In the genomic region with DNA sequence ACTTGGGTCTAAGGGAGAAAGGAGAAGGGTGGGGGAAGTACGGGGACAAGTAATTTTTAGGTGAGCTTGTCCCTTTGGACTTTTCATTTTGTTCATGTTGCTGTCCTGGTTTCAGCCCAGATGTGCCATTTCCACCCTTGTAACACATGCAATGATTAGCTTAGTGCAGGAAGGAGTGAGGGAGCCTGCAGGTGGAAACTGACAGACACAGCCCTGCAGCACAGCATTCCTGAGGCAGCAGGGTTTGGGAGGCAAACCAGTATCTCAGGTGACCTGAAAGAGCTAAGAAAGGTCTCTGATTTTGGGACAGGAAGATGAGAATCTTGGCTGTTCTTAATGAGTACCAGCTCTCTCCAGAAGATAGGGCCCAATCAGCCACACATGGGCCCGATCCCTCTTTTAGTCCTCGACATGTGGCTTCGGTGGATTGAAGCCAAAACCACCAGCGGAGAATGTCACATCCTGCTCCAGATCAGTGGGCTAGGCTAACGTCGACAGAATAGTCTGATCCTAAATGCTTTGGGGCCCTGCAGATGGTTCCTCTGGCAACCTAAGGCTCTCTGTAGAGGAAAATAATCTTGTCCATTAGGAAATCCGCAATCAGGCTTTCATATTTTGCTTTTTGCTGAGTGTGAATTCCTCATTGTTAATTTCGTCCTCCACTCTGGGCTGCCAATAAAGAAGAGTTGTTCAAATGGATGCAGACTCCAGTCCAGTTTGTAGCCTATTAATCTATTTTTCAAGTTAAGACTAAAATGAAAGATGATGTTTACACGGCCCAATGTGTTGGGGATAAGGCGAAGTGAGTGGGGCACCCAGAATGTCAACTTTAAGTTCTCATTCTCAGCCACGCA, we compare ENCODE assay signal across 1 cellular context.
TF ChIP-seq lines count a peak whose summit lies in the region.

No MANE protein-coding gene starts in this region.

TF ChIP-seq in SK-N-SH, 30 proteins besides CTCF, POLR2A, EP300 and RAD21:
- TF ChIP-seq TEAD4 (IDR thresholded peaks at IDR 0.05; ENCODE audit: borderline replicate concordance, insufficient read depth) (no peak), FOXJ3 (CRISPR knock-in tag; IDR thresholded peaks at IDR 0.05) (no peak), YY1 (IDR thresholded peaks at IDR 0.05; ENCODE audit: low read depth) (no peak), SIN3A (IDR thresholded peaks at IDR 0.05; ENCODE audit: borderline replicate concordance, low read depth, low read length) (no peak), GABPA (IDR thresholded peaks at IDR 0.05; ENCODE audit: low read depth) (no peak), FOXM1 (IDR thresholded peaks at IDR 0.05; ENCODE audit: low read depth) (no peak), NRF1 (IDR thresholded peaks at IDR 0.05; ENCODE audit: low read depth, low read length) (no peak)
- TF ChIP-seq, protein P1, sequence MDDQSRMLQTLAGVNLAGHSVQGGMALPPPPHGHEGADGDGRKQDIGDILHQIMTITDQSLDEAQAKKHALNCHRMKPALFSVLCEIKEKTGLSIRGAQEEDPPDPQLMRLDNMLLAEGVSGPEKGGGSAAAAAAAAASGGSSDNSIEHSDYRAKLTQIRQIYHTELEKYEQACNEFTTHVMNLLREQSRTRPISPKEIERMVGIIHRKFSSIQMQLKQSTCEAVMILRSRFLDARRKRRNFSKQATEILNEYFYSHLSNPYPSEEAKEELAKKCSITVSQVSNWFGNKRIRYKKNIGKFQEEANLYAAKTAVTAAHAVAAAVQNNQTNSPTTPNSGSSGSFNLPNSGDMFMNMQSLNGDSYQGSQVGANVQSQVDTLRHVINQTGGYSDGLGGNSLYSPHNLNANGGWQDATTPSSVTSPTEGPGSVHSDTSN (IDR thresholded peaks at IDR 0.05) = no peak
- TF ChIP-seq, protein P2, sequence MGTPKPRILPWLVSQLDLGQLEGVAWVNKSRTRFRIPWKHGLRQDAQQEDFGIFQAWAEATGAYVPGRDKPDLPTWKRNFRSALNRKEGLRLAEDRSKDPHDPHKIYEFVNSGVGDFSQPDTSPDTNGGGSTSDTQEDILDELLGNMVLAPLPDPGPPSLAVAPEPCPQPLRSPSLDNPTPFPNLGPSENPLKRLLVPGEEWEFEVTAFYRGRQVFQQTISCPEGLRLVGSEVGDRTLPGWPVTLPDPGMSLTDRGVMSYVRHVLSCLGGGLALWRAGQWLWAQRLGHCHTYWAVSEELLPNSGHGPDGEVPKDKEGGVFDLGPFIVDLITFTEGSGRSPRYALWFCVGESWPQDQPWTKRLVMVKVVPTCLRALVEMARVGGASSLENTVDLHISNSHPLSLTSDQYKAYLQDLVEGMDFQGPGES (IDR thresholded peaks at IDR 0.05; ENCODE audit: low read depth, low read length) = no peak
